24 cellular contexts compared by ENCODE assay signal in genomic region chr10:129760003-129760315, GRCh38.
DNase-seq lines count a peak whose midpoint lies in the region; ATAC-seq and TF ChIP-seq lines count a peak whose summit lies in the region.
"Had no signal": no experiment of that assay in that cellular context is flagged by ENCODE, and none has a peak within 500 bp of the region (broad histone marks: within the 10 kb centered on the region; RNA-seq: fewer than 3 reads in every experiment).

No MANE protein-coding gene starts in this region.

- peak; percentile 38 for DNase-seq in activated CD8-positive, alpha-beta memory T cell treated with anti-CD3 and anti-CD28 coated beads for 24 hours
- no peak for DNase-seq in activated CD8-positive, alpha-beta memory T cell treated with anti-CD3 and anti-CD28 coated beads, Interleukin-2, amount 50 U/mL, for 4 hours
- DNase-seq in ecto neural progenitor cell (ENCODE audit: low spot score) (peak; percentile 41), mesenteric fat pad (ENCODE audit: low spot score) (peak; percentile 87), suprapubic skin (ENCODE audit: low spot score in 2 of 2) (peak; percentile 43 to 77), NCI-H2107 (lab: John Stamatoyannopoulos, UW) (no peak)
- DNase-seq in naive thymus-derived CD8-positive, alpha-beta T cell = no peak
- DNase-seq: activated CD4-positive, alpha-beta T cell treated with anti-CD3 and anti-CD28 coated beads for 4 hours; activated gamma-delta T cell; DMS153; NCI-H1105 treated with DMSO at 0.1 percent for 48 hours; NCI-H2029 treated with DMSO at 0.1 percent for 48 hours; NCI-H345; NCI-H774; nucleus accumbens; stimulated activated naive CD8-positive, alpha-beta T cell treated with anti-CD3 and anti-CD28 coated beads, Interleukin-15, Interleukin-2, amounts not matched to agents 100 U/mL and 50 U/mL, for 24 hours had no signal

- no peak overlapping the region for H3K27ac Mint-ChIP-seq in naive thymus-derived CD8-positive, alpha-beta T cell
- H3K27ac Mint-ChIP-seq: brain; CD8-positive, alpha-beta T cell; memory B cell had no signal

- no peak overlapping the region for H3K4me3 ChIP-seq in suprapubic skin
- H3K4me3 ChIP-seq: A549, adrenal gland, gastroesophageal sphincter, tibial artery had no signal

- peaks cover 8 to 19% (median 15%) of the 10 kb centered on the region in 4 donors for H3K4me1 Mint-ChIP-seq in naive thymus-derived CD8-positive, alpha-beta T cell

- no peaks in the 10 kb centered on the region for H3K27me3 Mint-ChIP-seq in naive thymus-derived CD8-positive, alpha-beta T cell
- H3K27me3 Mint-ChIP-seq: memory B cell had no signal

- no peak overlapping the region for H3K27ac ChIP-seq in suprapubic skin
- H3K27ac ChIP-seq: A549, adrenal gland, gastroesophageal sphincter, tibial artery had no signal

- TF ChIP-seq CTCF in suprapubic skin (IDR thresholded peaks at IDR 0.05) = no peak

- peaks cover 0 to 49% (median 42%) of the 10 kb centered on the region in 3 donors for H3K36me3 Mint-ChIP-seq in naive thymus-derived CD8-positive, alpha-beta T cell
- H3K36me3 Mint-ChIP-seq: brain had no signal

- no peak for ATAC-seq in GM18858 (IDR thresholded peaks at IDR 0.05; ENCODE audit: unreplicated experiment)
- no peak for ATAC-seq in naive thymus-derived CD8-positive, alpha-beta T cell
- ATAC-seq: A549; CD8-positive, alpha-beta T cell; gastroesophageal sphincter; stimulated activated naive CD8-positive, alpha-beta T cell treated with anti-CD3 and anti-CD28 coated beads, Interleukin-15, Interleukin-2, amounts not matched to agents 100 U/mL and 50 U/mL, for 24 hours had no signal

- H3K4me3 Mint-ChIP-seq in naive thymus-derived CD8-positive, alpha-beta T cell = peak overlapping the region in 1 of 10 donors; percentile 38
- H3K4me3 Mint-ChIP-seq: brain; CD8-positive, alpha-beta T cell; memory B cell had no signal

- no peak for TF ChIP-seq EP300 in suprapubic skin (IDR thresholded peaks at IDR 0.05)

- H3K36me3 ChIP-seq in suprapubic skin = peaks cover 20% of the 10 kb centered on the region
- H3K36me3 ChIP-seq: adrenal gland had no signal

- no peak for TF ChIP-seq POLR2A in suprapubic skin (IDR thresholded peaks at IDR 0.05)

- no peaks in the 10 kb centered on the region for H3K9me3 ChIP-seq in suprapubic skin
- H3K9me3 ChIP-seq: A549, adrenal gland, gastroesophageal sphincter, tibial artery had no signal

- POLR2A ChIA-PET in naive thymus-derived CD8-positive, alpha-beta T cell (lab: Charles Lee) = no interaction called here

- peaks cover 9% of the 10 kb centered on the region for H3K4me1 ChIP-seq in suprapubic skin
- H3K4me1 ChIP-seq: A549, adrenal gland had no signal

- peaks cover 0 to 19% (median 0%) of the 10 kb centered on the region in 9 donors for H3K9me3 Mint-ChIP-seq in naive thymus-derived CD8-positive, alpha-beta T cell
- H3K9me3 Mint-ChIP-seq: CD8-positive, alpha-beta T cell; memory B cell had no signal

- no CpG with 5 or more reads among the region's 11 CpGs for WGBS in suprapubic skin

- no peaks in the 10 kb centered on the region for H3K27me3 ChIP-seq in suprapubic skin
- H3K27me3 ChIP-seq: adrenal gland, gastroesophageal sphincter, tibial artery had no signal

Comparison
In these comparisons a context has a peak if more than half of its experiments do, and no peak if none do; other contexts are left out.
1. DNase-seq: peak in activated CD8-positive, alpha-beta memory T cell treated with anti-CD3 and anti-CD28 coated beads for 24 hours (single experiment), ecto neural progenitor cell (single experiment), mesenteric fat pad (single experiment) and suprapubic skin (2 of 2); none in activated CD8-positive, alpha-beta memory T cell treated with anti-CD3 and anti-CD28 coated beads, Interleukin-2, amount 50 U/mL, for 4 hours (single experiment), naive thymus-derived CD8-positive, alpha-beta T cell (0 of 10) and NCI-H2107 (single experiment).